Comparison of ENCODE assay signal across 19 cellular contexts in genomic region chr3:134815519-134815918, GRCh38.
"Had no signal": no experiment of that assay in that cellular context is flagged by ENCODE, and none has a peak within 500 bp of the region (broad histone marks: within the 10 kb centered on the region; RNA-seq: fewer than 3 reads in every experiment).

No MANE protein-coding gene starts in this region.

- DNase-seq: cerebellar nuclear complex; colonic mucosa; cortex of kidney; effector CD8-positive, alpha-beta T cell; effector memory CD8-positive, alpha-beta T cell; endodermal cell; foreskin keratinocyte; glutamatergic neuron; head of caudate nucleus; heart right ventricle; hippocampal formation; left cardiac atrium; left lung; left ventricle myocardium superior; lower lobe of right lung; mesenchymal stem cell; mucosa of descending colon had no signal

- H3K27ac ChIP-seq: colonic mucosa, epithelial cell of prostate, esophagus muscularis mucosa, foreskin keratinocyte, heart right ventricle, left lung, lower lobe of right lung had no signal

- H3K36me3 ChIP-seq: colonic mucosa, esophagus muscularis mucosa, heart right ventricle, left lung, lower lobe of right lung had no signal

- H3K4me1 ChIP-seq: colonic mucosa, foreskin keratinocyte, heart right ventricle, left lung, lower lobe of right lung had no signal

- H3K4me3 ChIP-seq: colonic mucosa, esophagus muscularis mucosa, heart right ventricle, left lung, lower lobe of right lung, mucosa of descending colon had no signal

- H3K9me3 ChIP-seq: colonic mucosa, esophagus muscularis mucosa, heart right ventricle, left lung, lower lobe of right lung, mucosa of descending colon had no signal

- H3K27me3 ChIP-seq: colonic mucosa, esophagus muscularis mucosa, foreskin keratinocyte, heart right ventricle, left lung had no signal

- ATAC-seq: effector memory CD8-positive, alpha-beta T cell; foreskin keratinocyte; heart right ventricle; left cardiac atrium; left lung; left ventricle myocardium superior; lower lobe of right lung; mucosa of descending colon had no signal
